Comparison of ENCODE assay signal across 13 cellular contexts in the genomic region with DNA sequence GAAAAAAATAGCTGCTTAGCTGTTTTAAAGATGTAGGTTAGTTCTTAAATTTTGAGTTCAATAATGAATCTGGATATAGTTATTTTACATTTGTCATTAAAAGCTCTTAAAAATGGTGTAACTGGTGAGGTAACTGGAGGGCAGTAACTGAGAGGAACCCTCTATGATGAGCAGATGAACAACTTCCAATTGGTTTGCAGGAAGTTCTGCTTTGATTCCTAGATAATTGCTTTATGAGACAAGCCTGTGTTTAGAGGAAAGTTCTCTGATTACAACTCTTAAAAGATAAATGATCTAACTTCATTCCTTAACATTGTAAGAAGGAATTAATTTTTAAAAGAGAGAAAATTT. TPM values are rescaled to one million over a fixed set of nuclear protein-coding genes. Genes with fewer than 3 reads are reported as not detected.
DNase-seq lines count a peak whose midpoint lies in the region; TF ChIP-seq lines count a peak whose summit lies in the region.
"Had no signal": no experiment of that assay in that cellular context is flagged by ENCODE, and none has a peak within 500 bp of the region (broad histone marks: within the 10 kb centered on the region; RNA-seq: fewer than 3 reads in every experiment).

No MANE protein-coding gene starts in this region.

- H3K4me1 Mint-ChIP-seq in T-helper 1 cell treated with Interleukin-12 subunit alpha and Interleukin-12 subunit beta and Interleukin-4 antibody, amounts not matched to agents 30 μg/mL and 1 μg/mL, for 36 hours (ENCODE audit: low read depth), result peaks cover 63% of the 10 kb centered on the region

- H3K27ac ChIP-seq in SK-N-SH (ENCODE audit: low read depth in 2 of 2, low read length in 1 of 2), result no peak overlapping the region
- peak overlapping the region in 1 of 2 donors; percentile 14 for H3K27ac ChIP-seq in coronary artery
- H3K27ac ChIP-seq: 22Rv1 had no signal

- H3K9me3 ChIP-seq in SK-N-SH (no peaks in the 10 kb centered on the region), skeletal muscle satellite cell (replicated peaks; ENCODE audit: low read length) (no peaks in the 10 kb centered on the region)

- no peak for TF ChIP-seq RAD21 in SK-N-SH (IDR thresholded peaks at IDR 0.05; ENCODE audit: low read length)

- peak overlapping the region; percentile 84 for H3K27ac Mint-ChIP-seq in T-helper 1 cell treated with Interleukin-12 subunit alpha and Interleukin-12 subunit beta and Interleukin-4 antibody, amounts not matched to agents 30 μg/mL and 1 μg/mL, for 36 hours

- peaks cover 21% of the 10 kb centered on the region; the same call in 1 of the 2 replicates for H4K20me1 ChIP-seq in SK-N-SH (ENCODE audit: insufficient read depth)

- peaks cover 0 to 11% of the 10 kb centered on the region in 2 experiments for H3K36me3 ChIP-seq in SK-N-SH (replicated peaks in 1 of 2; ENCODE audit: control insufficient read depth in 1 of 2, insufficient read depth in 2 of 2, low read length in 1 of 2)
- no peaks in the 10 kb centered on the region for H3K36me3 ChIP-seq in skeletal muscle satellite cell (ENCODE audit: insufficient read depth, low read length)

- H3K4me1 ChIP-seq in SK-N-SH (ENCODE audit: control insufficient read depth in 1 of 2, insufficient read depth in 2 of 2, low read depth in 1 of 2, low read length in 1 of 2), result peaks cover 39 to 47% of the 10 kb centered on the region in 2 experiments; a peak in 3 of 4 replicates
- H3K4me1 ChIP-seq in skeletal muscle satellite cell (ENCODE audit: control insufficient read depth, insufficient read depth, low read length), result peaks cover 18% of the 10 kb centered on the region

- TF ChIP-seq CTCF in SK-N-SH (IDR thresholded peaks at IDR 0.05), result no peak
- TF ChIP-seq CTCF in coronary artery (IDR thresholded peaks at IDR 0.05), result no peak

- H3K27me3 ChIP-seq in SK-N-SH (ENCODE audit: insufficient read depth) (peaks cover 5% of the 10 kb centered on the region; the same call in 1 of the 2 replicates), skeletal muscle satellite cell (ENCODE audit: control insufficient read depth, insufficient read depth, low read length) (peaks cover 3% of the 10 kb centered on the region)

- no peaks in the 10 kb centered on the region for H3K9me3 Mint-ChIP-seq in T-helper 1 cell treated with Interleukin-12 subunit alpha and Interleukin-12 subunit beta and Interleukin-4 antibody, amounts not matched to agents 30 μg/mL and 1 μg/mL, for 36 hours

- H3K4me2 ChIP-seq in SK-N-SH (peak overlapping the region; percentile 51; the same call in 1 of the 2 replicates), skeletal muscle satellite cell (ENCODE audit: low read length) (peak overlapping the region; percentile 67)

- POLR2A ChIA-PET in SK-N-SH (lab: Yijun Ruan, JAX), result interaction anchor here (0.6 to 1.0 kb wide), 2 partner anchors 9 to 407 kb away, joined by 3 read pairs; partner anchors contain the start of gene MYLIP
- POLR2A ChIA-PET in HEK293T (lab: Yijun Ruan, JAX), result interaction anchor here (1.8 kb wide), 1 partner anchor 9 kb away, joined by 7 read pairs; the partner anchor contains the start of gene MYLIP

- H3K4me3 ChIP-seq in SK-N-SH (ENCODE audit: low read depth in 2 of 2, low read length in 1 of 2), result no peak overlapping the region
- H3K4me3 ChIP-seq in coronary artery, result peak overlapping the region; percentile 27
- H3K4me3 ChIP-seq in skeletal muscle satellite cell (ENCODE audit: low read length), result no peak overlapping the region

- DNase-seq in T-helper 1 cell (no peak), SK-N-SH (no peak), coronary artery (ENCODE audit: low spot score) (no peak), HEK293T (ENCODE audit: extremely low spot score) (no peak), NCI-H524 (lab: John Stamatoyannopoulos, UW) (no peak), DMS153 (lab: John Stamatoyannopoulos, UW) (no peak)
- DNase-seq: DND-41, NCI-H1105, NCI-H526 treated with DMSO at 0.1 percent for 48 hours, SIG-M5 had no signal

- no peaks in the 10 kb centered on the region for H3K79me2 ChIP-seq in SK-N-SH (ENCODE audit: insufficient read depth)

- TF ChIP-seq EP300 in SK-N-SH (IDR thresholded peaks at IDR 0.05; ENCODE audit: borderline replicate concordance in 1 of 2, low read depth in 1 of 2, low read length in 1 of 2), result no peak

- H3K9me2 ChIP-seq in SK-N-SH, result no peaks in the 10 kb centered on the region

- no peak overlapping the region for H2AFZ ChIP-seq in SK-N-SH (ENCODE audit: low read depth)

- CTCF ChIA-PET in SK-N-SH (lab: Yijun Ruan, JAX), result interaction anchor here (0.9 to 2.4 kb wide), 6 partner anchors 9 to 446 kb away, joined by 3 to 6 read pairs (median 4); partner anchors contain the start of gene MYLIP
- CTCF ChIA-PET in HEK293T (lab: Yijun Ruan, JAX), result interaction anchor here (1.1 to 1.5 kb wide), 2 partner anchors 45 to 142 kb away, joined by 3 read pairs; no protein-coding TSS in a partner anchor

- H3K9ac ChIP-seq in SK-N-SH (no peak overlapping the region), skeletal muscle satellite cell (ENCODE audit: low read depth, low read length) (no peak overlapping the region)

- H3K27me3 Mint-ChIP-seq in T-helper 1 cell treated with Interleukin-12 subunit alpha and Interleukin-12 subunit beta and Interleukin-4 antibody, amounts not matched to agents 30 μg/mL and 1 μg/mL, for 36 hours (ENCODE audit: low read depth), result no peaks in the 10 kb centered on the region

- H3K4me3 Mint-ChIP-seq in T-helper 1 cell treated with Interleukin-12 subunit alpha and Interleukin-12 subunit beta and Interleukin-4 antibody, amounts not matched to agents 30 μg/mL and 1 μg/mL, for 36 hours, result peak overlapping the region; percentile 69

- H3K36me3 Mint-ChIP-seq in T-helper 1 cell treated with Interleukin-12 subunit alpha and Interleukin-12 subunit beta and Interleukin-4 antibody, amounts not matched to agents 30 μg/mL and 1 μg/mL, for 36 hours (ENCODE audit: low read depth), result peaks cover 33% of the 10 kb centered on the region

- H3F3A ChIP-seq in SK-N-SH (replicated peaks; ENCODE audit: insufficient read depth), result peaks cover 6% of the 10 kb centered on the region

TF ChIP-seq in SK-N-SH, 30 proteins besides CTCF, POLR2A, EP300 and RAD21 (continues in another document):
- TF ChIP-seq SIN3A (IDR thresholded peaks at IDR 0.05; ENCODE audit: borderline replicate concordance, low read depth, low read length), result no peak
- no peak for TF ChIP-seq POLR2AphosphoS5 (IDR thresholded peaks at IDR 0.05; ENCODE audit: low read depth, low read length)
- TF ChIP-seq RFX5 (IDR thresholded peaks at IDR 0.05; ENCODE audit: low read length), result no peak
- no peak for TF ChIP-seq USF1 (IDR thresholded peaks at IDR 0.05; ENCODE audit: borderline replicate concordance, low read depth)
- TF ChIP-seq ZBTB33 (IDR thresholded peaks at IDR 0.05; ENCODE audit: borderline replicate concordance, low read depth), result no peak

TF ChIP-seq in HEK293T, 16 proteins besides CTCF, POLR2A, EP300 and RAD21:
- TF ChIP-seq L3MBTL2 (conservative IDR thresholded peaks at IDR 0.05) (no peak), ELF4 (IDR thresholded peaks at IDR 0.05) (no peak), SP1 (IDR thresholded peaks at IDR 0.05) (no peak), LEF1 (IDR thresholded peaks at IDR 0.05; ENCODE audit: borderline replicate concordance) (no peak), ARNT (IDR thresholded peaks at IDR 0.05) (no peak), FOXK2 (IDR thresholded peaks at IDR 0.05) (no peak), PKNOX1 (IDR thresholded peaks at IDR 0.05) (no peak), TARDBP (IDR thresholded peaks at IDR 0.05) (no peak), HDGF (IDR thresholded peaks at IDR 0.05; ENCODE audit: borderline replicate concordance) (no peak), FOXA1 (IDR thresholded peaks at IDR 0.05) (no peak), NFRKB (IDR thresholded peaks at IDR 0.05) (no peak)
TF ChIP-seq in HEK293T: peak in this region for 0.

RNA-seq across cellular contexts. Expression of gene MYLIP, which starts 8.5 kb away (rescaled TPM):
- polyA plus RNA-seq in SK-N-SH (2012; rRNA removed), result 3.1 and 3.8 TPM in 2 replicates
- polyA plus RNA-seq in SK-N-SH (2012; cell fraction: cytosol; rRNA removed), result 3.4 TPM in 2 replicates
- polyA plus RNA-seq in SK-N-SH (2012; cell fraction: nucleus; rRNA removed), result 6.3 and 7.0 TPM in 2 replicates
- total RNA-seq in skeletal muscle satellite cell (2012; rRNA removed), result 2.2 and 3.5 TPM in 2 replicates
